Comparison of ENCODE assay signal across 10 cellular contexts in the genomic region with DNA sequence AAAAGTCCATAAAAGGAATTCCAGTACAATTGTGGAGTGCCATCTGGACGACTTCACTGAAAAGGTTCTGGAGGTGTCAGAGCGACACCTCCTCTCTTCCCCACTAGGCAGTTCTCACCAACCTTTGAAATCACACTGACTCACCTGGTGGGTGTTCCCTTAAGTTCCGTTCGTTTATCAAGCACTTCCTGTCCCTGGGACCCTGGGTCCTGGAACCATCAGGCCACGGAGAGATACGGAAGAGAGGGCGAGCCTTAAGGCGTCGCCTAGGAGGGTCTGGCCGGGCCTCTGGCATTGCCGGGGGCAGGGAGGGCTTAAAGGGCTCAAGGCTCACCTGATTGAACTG. TPM values are rescaled to one million over a fixed set of nuclear protein-coding genes. Genes with fewer than 3 reads are reported as not detected.
DNase-seq lines count a peak whose midpoint lies in the region; ATAC-seq and TF ChIP-seq lines count a peak whose summit lies in the region.
"Had no signal": no experiment of that assay in that cellular context is flagged by ENCODE, and none has a peak within 500 bp of the region (broad histone marks: within the 10 kb centered on the region; RNA-seq: fewer than 3 reads in every experiment).

No MANE protein-coding gene starts in this region.

- CTCF ChIA-PET in Caco-2 (lab: Charles Lee): no interaction called here

- no peaks in the 10 kb centered on the region for H3K36me3 ChIP-seq in Caco-2 (ENCODE audit: control insufficient read depth, insufficient read depth, low read length)

- POLR2A ChIA-PET in Caco-2 (lab: Charles Lee): no interaction called here

- no peaks in the 10 kb centered on the region for H3K4me1 ChIP-seq in Caco-2

- no peak for ATAC-seq in HG03460 (IDR thresholded peaks at IDR 0.05; ENCODE audit: unreplicated experiment)

- no peaks in the 10 kb centered on the region for H3K4me1 Mint-ChIP-seq in Caco-2 (ENCODE audit: low read depth, unreplicated experiment)
- H3K4me1 Mint-ChIP-seq in osteocyte (ENCODE audit: unreplicated experiment): peaks cover 9% of the 10 kb centered on the region

- DNase-seq in Caco-2: peak in 1 of 2 experiments; percentile 1
- DNase-seq in NCI-H69 (lab: John Stamatoyannopoulos, UW): peak; percentile 79
- no peak for DNase-seq in fibroblast of pulmonary artery (ENCODE audit: low read depth)
- DNase-seq in osteocyte (ENCODE audit: extremely low spot score, unreplicated experiment): no peak
- no peak for DNase-seq in COLO668 (lab: John Stamatoyannopoulos, UW; ENCODE audit: unreplicated experiment)
- no peak for DNase-seq in activated CD8-positive, alpha-beta memory T cell treated with anti-CD3 and anti-CD28 coated beads, Interleukin-2, amount 50 U/mL, for 48 hours
- no peak for DNase-seq in AML-193 (lab: John Stamatoyannopoulos, UW)
- DNase-seq: GDM1 had no signal

- no peak for TF ChIP-seq CTCF in Caco-2 (IDR thresholded peaks at IDR 0.05; ENCODE audit: insufficient read depth in 1 of 2, low read depth in 1 of 2, low read length in 1 of 2, severe bottlenecking in 1 of 2, unreplicated experiment in 1 of 2)
- TF ChIP-seq CTCF in fibroblast of pulmonary artery (IDR thresholded peaks at IDR 0.05; ENCODE audit: low read length, missing control alignments): no peak
- no peak for TF ChIP-seq CTCF in osteocyte (IDR thresholded peaks at IDR 0.05)

- H3K36me3 Mint-ChIP-seq in Caco-2 (ENCODE audit: insufficient read depth, unreplicated experiment) (peaks cover 6% of the 10 kb centered on the region), osteocyte (ENCODE audit: unreplicated experiment) (no peaks in the 10 kb centered on the region)

- H3K9me3 ChIP-seq in Caco-2: no peaks in the 10 kb centered on the region

- H3K27me3 Mint-ChIP-seq in Caco-2 (ENCODE audit: insufficient read depth, unreplicated experiment) (peaks cover 2% of the 10 kb centered on the region), osteocyte (ENCODE audit: unreplicated experiment) (peaks cover 3% of the 10 kb centered on the region)

- no peaks in the 10 kb centered on the region for H3K27me3 ChIP-seq in Caco-2 (replicated peaks; ENCODE audit: control insufficient read depth, insufficient read depth, low read length)

- H3K27ac Mint-ChIP-seq in Caco-2 (ENCODE audit: unreplicated experiment) (no peak overlapping the region), osteocyte (ENCODE audit: unreplicated experiment) (no peak overlapping the region)
- H3K27ac Mint-ChIP-seq: activated T-helper 2 cell treated with anti-CD3 and anti-CD28 coated beads, Interferon-gamma antibody, Interleukin-2, Interleukin-4, amounts not matched to agents 10 μg/mL and 5 μg/mL and 100 μg/mL, durations not matched to agents 14 hours and 24 hours and 36 hours had no signal

- intact Hi-C loops in Caco-2 (cut with micrococcal nuclease; ENCODE audit: unreplicated experiment): no loop called here

- BruUV-seq in Caco-2 (replicated peaks; lab: Mats Ljungman, UMichigan): no TSS peak

- no peaks in the 10 kb centered on the region for H3K9me3 Mint-ChIP-seq in Caco-2 (ENCODE audit: unreplicated experiment)
- H3K9me3 Mint-ChIP-seq in osteocyte (ENCODE audit: unreplicated experiment): no peaks in the 10 kb centered on the region
- H3K9me3 Mint-ChIP-seq: activated T-helper 2 cell treated with anti-CD3 and anti-CD28 coated beads, Interferon-gamma antibody, Interleukin-2, Interleukin-4, amounts not matched to agents 10 μg/mL and 5 μg/mL and 100 μg/mL, durations not matched to agents 14 hours and 24 hours and 36 hours had no signal

- peak overlapping the region; percentile 24 for H3K4me3 ChIP-seq in Caco-2 (ENCODE audit: low read depth, low read length)
- H3K4me3 ChIP-seq in fibroblast of pulmonary artery (replicated peaks; ENCODE audit: low read depth, low read length): peak overlapping the region; percentile 49

- H3K4me3 Mint-ChIP-seq in Caco-2 (ENCODE audit: unreplicated experiment): peak overlapping the region; percentile 71
- peak overlapping the region; percentile 72 for H3K4me3 Mint-ChIP-seq in osteocyte (ENCODE audit: unreplicated experiment)

RNA-seq across cellular contexts. Expression of a gene that starts 0.3 kb away (rescaled TPM):
- total RNA-seq in Caco-2 (2022) (not detected in 2 replicates), osteocyte (not detected in 2 replicates)
- total RNA-seq: activated T-helper 2 cell treated with anti-CD3 and anti-CD28 coated beads, Interferon-gamma antibody, Interleukin-2, Interleukin-4, amounts not matched to agents 10 μg/mL and 5 μg/mL and 100 μg/mL, durations not matched to agents 14 hours and 24 hours and 36 hours had no signal
